17 cellular contexts compared by ENCODE assay signal in the genomic region with DNA sequence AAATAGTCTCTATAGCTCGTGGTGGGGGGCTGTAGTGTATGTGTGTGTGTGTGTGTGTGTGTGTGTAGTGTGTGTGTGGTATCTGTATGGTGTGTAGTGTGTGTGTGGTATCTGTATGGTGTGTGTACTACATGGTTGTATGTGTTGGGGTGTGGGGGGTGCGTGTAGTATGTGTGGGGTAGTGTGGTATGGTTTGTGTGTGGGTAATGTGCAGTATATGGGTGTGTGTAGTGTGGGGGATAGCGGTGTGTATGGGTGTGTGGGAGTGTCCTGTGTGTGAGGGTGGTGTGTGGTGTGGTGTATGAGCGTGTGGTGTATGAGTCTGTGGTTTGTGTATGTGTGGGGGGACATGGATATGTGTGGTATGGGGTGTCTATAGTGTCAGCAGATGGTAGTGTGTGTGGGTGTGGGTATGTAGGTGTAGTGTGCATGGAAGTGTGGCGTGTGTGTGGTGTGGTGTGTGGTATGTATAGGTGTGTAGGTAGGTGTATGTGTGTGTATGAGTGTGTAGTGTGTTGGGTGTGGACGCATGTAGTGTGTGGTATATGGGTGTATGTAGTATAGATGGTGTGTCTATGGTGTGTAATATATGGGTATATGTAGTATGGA.
DNase-seq lines count a peak whose midpoint lies in the region; ATAC-seq, FAIRE-seq and TF ChIP-seq lines count a peak whose summit lies in the region.
"Had no signal": no experiment of that assay in that cellular context is flagged by ENCODE, and none has a peak within 500 bp of the region (broad histone marks: within the 10 kb centered on the region; RNA-seq: fewer than 3 reads in every experiment).

No MANE protein-coding gene starts in this region.

- H2AFZ ChIP-seq in HepG2 (ENCODE audit: low read length) (no peak overlapping the region), trophoblast cell (ENCODE audit: insufficient read depth, low read length, poor library complexity) (no peak overlapping the region)

- ATAC-seq in HepG2, result no peak
- ATAC-seq: K562, Right ventricle myocardium inferior had no signal

- H3K9ac ChIP-seq in HepG2 (ENCODE audit: insufficient read depth, low read depth, low read length) (no peak overlapping the region), trophoblast cell (ENCODE audit: low read length) (peak overlapping the region; percentile 53)

- H3K27ac ChIP-seq in HepG2 (ENCODE audit: extremely low read length, insufficient read depth, low read length), result no peak overlapping the region
- no peak overlapping the region for H3K27ac ChIP-seq in trophoblast cell (ENCODE audit: low read depth, low read length)
- no peak overlapping the region for H3K27ac ChIP-seq in WERI-Rb-1
- H3K27ac ChIP-seq: C4-2B had no signal

- no peak overlapping the region for H4K8ac ChIP-seq in trophoblast cell (ENCODE audit: low read depth, low read length)

- no peak overlapping the region for H2BK5ac ChIP-seq in trophoblast cell (ENCODE audit: low read depth, low read length, poor library complexity)

- intact Hi-C loops in HepG2 (cut with micrococcal nuclease; ENCODE audit: unreplicated experiment), result loop anchor here (2.0 to 5.0 kb wide), 2 partner anchors 111 to 370 kb away; no protein-coding TSS in a partner anchor

- H3K18ac ChIP-seq in trophoblast cell (ENCODE audit: low read length), result no peak overlapping the region

- in situ Hi-C loops in HepG2 (cut with HindIII; ENCODE audit: extremely low pct_ligation_motif_present, low pct_unique_long_range_greater_than_20kb), result loop anchor here (10.0 kb wide), 1 partner anchor 523 kb away; no protein-coding TSS in a partner anchor
- in situ Hi-C loops in ACHN (cut with HindIII; ENCODE audit: low pct_ligation_motif_present, low pct_unique_long_range_greater_than_20kb, low sequenced_read_pairs), result no loop called here

- no peak overlapping the region for H2BK120ac ChIP-seq in trophoblast cell (ENCODE audit: insufficient read depth, low read length, poor library complexity)

- peaks cover 1 to 7% of the 10 kb centered on the region in 2 experiments; a peak in 2 of 5 replicates for H3K27me3 ChIP-seq in HepG2 (ENCODE audit: control insufficient read depth in 1 of 2, insufficient read depth in 2 of 2, low read length in 2 of 2)
- no peaks in the 10 kb centered on the region for H3K27me3 ChIP-seq in trophoblast cell (ENCODE audit: insufficient read depth, low read length)
- no peaks in the 10 kb centered on the region for H3K27me3 ChIP-seq in WERI-Rb-1 (ENCODE audit: insufficient read depth, low read depth, severe bottlenecking)

- H4K12ac ChIP-seq in trophoblast cell (ENCODE audit: low read depth, low read length), result no peak overlapping the region

- WGBS in HepG2 (ENCODE audit: low lambda C conversion rate), result 9% methylated on average over 6 of the region's 6 CpGs
- WGBS in trophoblast cell (ENCODE audit: extremely low coverage, insufficient coverage, insufficient read length), result 100% methylated on average over 5 of the region's 6 CpGs

- H3K4me3 ChIP-seq in HepG2 (replicated peaks in 1 of 3; ENCODE audit: insufficient read depth in 1 of 3, low read depth in 2 of 3, low read length in 3 of 3) (no peak overlapping the region), trophoblast cell (ENCODE audit: low read depth, low read length) (peak overlapping the region; percentile 53), WERI-Rb-1 (ENCODE audit: low read depth, low read length) (no peak overlapping the region)
- H3K4me3 ChIP-seq: K562 had no signal

- H4K20me1 ChIP-seq in HepG2 (ENCODE audit: insufficient read depth, low read length), result no peaks in the 10 kb centered on the region

- no peaks in the 10 kb centered on the region for H3K79me2 ChIP-seq in HepG2 (ENCODE audit: insufficient read depth, low read length)
- no peaks in the 10 kb centered on the region for H3K79me2 ChIP-seq in trophoblast cell (ENCODE audit: control insufficient read depth, insufficient read depth, low read length, poor library complexity)

- TF ChIP-seq POLR2A in GM12892 (IDR thresholded peaks at IDR 0.05; ENCODE audit: low read depth, low read length), result no peak
- TF ChIP-seq POLR2A in HepG2 (IDR thresholded peaks at IDR 0.05; ENCODE audit: insufficient read depth in 1 of 2, low read depth in 2 of 2, low read length in 2 of 2), result no peak

- H3K4me2 ChIP-seq in HepG2 (ENCODE audit: low read depth, low read length) (no peak overlapping the region), trophoblast cell (ENCODE audit: low read length) (no peak overlapping the region)

- FAIRE-seq in GM12892 (lab: Jason Lieb, UNC), result peak; percentile 70
- peak; percentile 85 for FAIRE-seq in HTR-8/SVneo (lab: Jason Lieb, UNC)
- FAIRE-seq in HepG2 (lab: Jason Lieb, UNC), result no peak
- FAIRE-seq: H54, K562, RCC 7860 had no signal

- no peaks in the 10 kb centered on the region for H3K9me3 ChIP-seq in HepG2 (ENCODE audit: low read length)
- H3K9me3 ChIP-seq in trophoblast cell (ENCODE audit: insufficient read depth, low read depth, low read length), result no peaks in the 10 kb centered on the region
- H3K9me3 ChIP-seq in WERI-Rb-1 (ENCODE audit: severe bottlenecking), result no peaks in the 10 kb centered on the region

- no peaks in the 10 kb centered on the region for H3K79me1 ChIP-seq in trophoblast cell (ENCODE audit: low read length)

- H2BK12ac ChIP-seq in trophoblast cell (ENCODE audit: low read length), result no peak overlapping the region

- TF ChIP-seq CTCF in HepG2 (CRISPR knock-in tag; IDR thresholded peaks at IDR 0.05), result no peak
- TF ChIP-seq CTCF in WERI-Rb-1 (IDR thresholded peaks at IDR 0.05; ENCODE audit: low read depth, low read length), result no peak

- H3K4ac ChIP-seq in trophoblast cell (ENCODE audit: low read depth, low read length), result no peak overlapping the region

- no peak overlapping the region for H2AK5ac ChIP-seq in trophoblast cell (ENCODE audit: low read length)

- POLR2A ChIA-PET in HepG2 (lab: Yijun Ruan, JAX), result no interaction called here

- H4K91ac ChIP-seq in trophoblast cell (ENCODE audit: low read depth, low read length), result no peak overlapping the region

- no peak overlapping the region for H3K14ac ChIP-seq in trophoblast cell (ENCODE audit: low read length)

- TF ChIP-seq EP300 in HepG2 (IDR thresholded peaks at IDR 0.05; ENCODE audit: low read depth in 2 of 2, low read length in 2 of 2) (no peak), HepG2 (CRISPR knock-in tag; IDR thresholded peaks at IDR 0.05; ENCODE audit: borderline replicate concordance) (no peak)

- peak overlapping the region; percentile 98 for H3K23ac ChIP-seq in trophoblast cell (ENCODE audit: low read length)

- DNase-seq in GM12892 (ENCODE audit: insufficient read length), result no peak
- no peak for DNase-seq in HTR-8/SVneo (ENCODE audit: insufficient read length, low spot score)
- DNase-seq in HepG2 (ENCODE audit: low spot score), result no peak
- no peak for DNase-seq in trophoblast cell
- no peak for DNase-seq in activated naive CD4-positive, alpha-beta T cell (lab: John Stamatoyannopoulos, UW)
- DNase-seq in WERI-Rb-1, result no peak
- DNase-seq in ACHN, result no peak
- DNase-seq: AML-193; DMS79; NCI-H1092 treated with DMSO at 0.1 percent for 48 hours; NCI-H2081 treated with DMSO at 0.1 percent for 48 hours; NK-92 treated with Interleukin-12 subunit alpha and Interleukin-12 subunit beta, amount 100 ng/mL, for 24 hours had no signal

- H3K4me1 ChIP-seq in HepG2 (ENCODE audit: insufficient read depth, low read length) (no peaks in the 10 kb centered on the region), trophoblast cell (ENCODE audit: control insufficient read depth in 1 of 2, insufficient read depth in 2 of 2, low read length in 2 of 2) (peaks cover 0 to 2% of the 10 kb centered on the region in 2 experiments)

- H3K36me3 ChIP-seq in HepG2 (replicated peaks in 1 of 2; ENCODE audit: control insufficient read depth in 1 of 2, insufficient read depth in 2 of 2, low read length in 2 of 2), result no peaks in the 10 kb centered on the region
- H3K36me3 ChIP-seq in trophoblast cell (ENCODE audit: control insufficient read depth in 1 of 2, insufficient read depth in 2 of 2, low read length in 2 of 2), result no peaks in the 10 kb centered on the region
- H3K36me3 ChIP-seq in WERI-Rb-1, result no peaks in the 10 kb centered on the region

- CTCF ChIA-PET in HepG2 (lab: Yijun Ruan, JAX; ENCODE audit: low intra/inter-chr PET ratio, low total read pairs), result no interaction called here

- no TSS peak for BruUV-seq in HepG2 (replicated peaks; lab: Mats Ljungman, UMichigan)

- no peak for TF ChIP-seq RAD21 in HepG2 (CRISPR knock-in tag; IDR thresholded peaks at IDR 0.05)

TF ChIP-seq in HepG2, 621 proteins besides CTCF, POLR2A, EP300 and RAD21:
- 0 out of 2 replicates have a peak, but pooled peaks have one; percentile 5 for TF ChIP-seq NBN (conservative IDR thresholded peaks at IDR 0.05)
- TF ChIP-seq PITX1 (CRISPR knock-in tag; IDR thresholded peaks at IDR 0.05), result no peak
